8 cellular contexts compared by ENCODE assay signal in genomic region chr1:232880354-232880753, GRCh38.
DNase-seq lines count a peak whose midpoint lies in the region; ATAC-seq and TF ChIP-seq lines count a peak whose summit lies in the region.

No MANE protein-coding gene starts in this region.

- H3K27me3 ChIP-seq in DND-41 (ENCODE audit: insufficient read depth, low read length, poor library complexity) (no peaks in the 10 kb centered on the region), liver (ENCODE audit: control insufficient read depth in 4 of 4, insufficient read depth in 4 of 4, low read length in 3 of 4) (no peaks in the 10 kb centered on the region), aorta (ENCODE audit: control insufficient read depth in 1 of 2, insufficient read depth in 2 of 2, low read length in 1 of 2) (no peaks in the 10 kb centered on the region)

- H3K4me2 ChIP-seq in DND-41 (ENCODE audit: insufficient read depth, low read length), result no peak overlapping the region

- H3K36me3 ChIP-seq in DND-41 (ENCODE audit: insufficient read depth, low read length), result no peaks in the 10 kb centered on the region
- H3K36me3 ChIP-seq in liver (ENCODE audit: control insufficient read depth in 4 of 4, insufficient read depth in 3 of 4, low read depth in 1 of 4, low read length in 3 of 4), result no peaks in the 10 kb centered on the region
- H3K36me3 ChIP-seq in aorta (ENCODE audit: control insufficient read depth in 1 of 2, insufficient read depth in 2 of 2, low read length in 1 of 2), result no peaks in the 10 kb centered on the region

- no peak overlapping the region for H3K27ac ChIP-seq in DND-41 (ENCODE audit: low read length)
- no peak overlapping the region for H3K27ac ChIP-seq in liver (ENCODE audit: low read depth in 1 of 2, low read length in 2 of 2)
- no peak overlapping the region for H3K27ac ChIP-seq in aorta (ENCODE audit: low read depth in 1 of 2, low read length in 2 of 2)

- 40% methylated on average over 3 of the region's 3 CpGs for WGBS in liver
- WGBS in aorta, 2 donors, result 38 to 45% methylated on average over 3 of the region's 3 CpGs

- no peaks in the 10 kb centered on the region for H3K79me2 ChIP-seq in DND-41 (ENCODE audit: insufficient read depth, low read length)

- H3K9me3 ChIP-seq in DND-41 (ENCODE audit: insufficient read depth, low read length, severe bottlenecking) (no peaks in the 10 kb centered on the region), liver (ENCODE audit: control insufficient read depth in 4 of 4, low read length in 3 of 4) (no peaks in the 10 kb centered on the region), aorta (ENCODE audit: control insufficient read depth, low read length) (no peaks in the 10 kb centered on the region)

- no peak overlapping the region for H3K4me3 Mint-ChIP-seq in activated T-helper 17 cell treated with anti-CD3 and anti-CD28 coated beads, Interleukin-2, amount 50 U/mL, for 72 hours

- H3K4me1 Mint-ChIP-seq in activated T-helper 17 cell treated with anti-CD3 and anti-CD28 coated beads, Interleukin-2, amount 50 U/mL, for 72 hours, result no peaks in the 10 kb centered on the region

- no peak overlapping the region for H3K4me3 ChIP-seq in DND-41 (ENCODE audit: low read depth in 1 of 2, low read length in 2 of 2)
- H3K4me3 ChIP-seq in astrocyte of the spinal cord (ENCODE audit: low read depth, low read length), result no peak overlapping the region
- H3K4me3 ChIP-seq in liver (ENCODE audit: low read depth in 1 of 3, low read length in 3 of 3), result no peak overlapping the region
- H3K4me3 ChIP-seq in aorta (ENCODE audit: low read length in 2 of 2), result no peak overlapping the region

- no peaks in the 10 kb centered on the region for H3K4me1 ChIP-seq in DND-41 (ENCODE audit: insufficient read depth, low read length)
- H3K4me1 ChIP-seq in liver (ENCODE audit: control insufficient read depth in 4 of 4, insufficient read depth in 4 of 4, low read length in 3 of 4), result no peaks in the 10 kb centered on the region
- H3K4me1 ChIP-seq in aorta (ENCODE audit: control insufficient read depth in 1 of 2, insufficient read depth in 2 of 2, low read length in 2 of 2), result no peaks in the 10 kb centered on the region

- peak; percentile 57 for ATAC-seq in DND-41 (ENCODE audit: insufficient read depth, low read depth)
- ATAC-seq in aorta (ENCODE audit: low FRiP score), result no peak
- ATAC-seq in activated T-helper 17 cell treated with anti-CD3 and anti-CD28 coated beads, Interleukin-2, amount 50 U/mL, for 72 hours (replicated peaks), result no peak

- intact Hi-C loops in aorta (cut with DNase I), result no loop called here

- H3K27me3 Mint-ChIP-seq in activated T-helper 17 cell treated with anti-CD3 and anti-CD28 coated beads, Interleukin-2, amount 50 U/mL, for 72 hours, result peaks cover under 1% of the 10 kb centered on the region

- no peak overlapping the region for H3K27ac Mint-ChIP-seq in activated T-helper 17 cell treated with anti-CD3 and anti-CD28 coated beads, Interleukin-2, amount 50 U/mL, for 72 hours

- no peaks in the 10 kb centered on the region for H3K36me3 Mint-ChIP-seq in activated T-helper 17 cell treated with anti-CD3 and anti-CD28 coated beads, Interleukin-2, amount 50 U/mL, for 72 hours (ENCODE audit: low read depth)

- DNase-seq in DND-41 (peak; percentile 24), astrocyte of the spinal cord (ENCODE audit: low read depth, low spot score) (peak; percentile 34), aorta (no peak), activated T-cell treated with anti-CD3 and anti-CD28 coated beads for 4 hours (no peak), LoVo (ENCODE audit: low spot score) (no peak)

- no peak overlapping the region for H3K9ac ChIP-seq in DND-41 (ENCODE audit: low read depth, low read length)
- no peak overlapping the region for H3K9ac ChIP-seq in liver (ENCODE audit: low read depth in 1 of 2, low read length in 2 of 2)

- H3K9me3 Mint-ChIP-seq in activated T-helper 17 cell treated with anti-CD3 and anti-CD28 coated beads, Interleukin-2, amount 50 U/mL, for 72 hours, result no peaks in the 10 kb centered on the region

- H4K20me1 ChIP-seq in DND-41 (ENCODE audit: insufficient read depth, low read length), result no peaks in the 10 kb centered on the region

- H2AFZ ChIP-seq in DND-41 (ENCODE audit: low read depth, low read length), result no peak overlapping the region

- TF ChIP-seq RAD21 in Ishikawa (IDR thresholded peaks at IDR 0.05; ENCODE audit: low read depth) (peak; percentile 20; the same call in 1 of the 2 replicates), liver (IDR thresholded peaks at IDR 0.05) (peak; percentile 54 to 67)

- TF ChIP-seq CTCF in DND-41 (IDR thresholded peaks at IDR 0.05; ENCODE audit: borderline replicate concordance, extremely low read depth, low read length, poor library complexity, severe bottlenecking) (peak; percentile 62), astrocyte of the spinal cord (IDR thresholded peaks at IDR 0.05; ENCODE audit: low read depth, low read length) (peak; percentile 68), liver (IDR thresholded peaks at IDR 0.05; ENCODE audit: low read depth, low read length, missing input control) (peak; percentile 37)

- in situ Hi-C loops in astrocyte of the spinal cord (cut with HindIII; ENCODE audit: low sequenced_read_pairs), result no loop called here

- TF ChIP-seq EP300 in Ishikawa (IDR thresholded peaks at IDR 0.05; ENCODE audit: borderline replicate concordance), result no peak

TF ChIP-seq in Ishikawa, 13 proteins besides CTCF, POLR2A, EP300 and RAD21 (continues in another document):
- TF ChIP-seq NFIC (IDR thresholded peaks at IDR 0.05) (no peak), REST (IDR thresholded peaks at IDR 0.05; ENCODE audit: low read depth) (no peak), YY1 (IDR thresholded peaks at IDR 0.05; ENCODE audit: low read depth) (no peak), EGR1 (IDR thresholded peaks at IDR 0.05) (no peak), MAX (IDR thresholded peaks at IDR 0.05) (no peak), TAF1 (IDR thresholded peaks at IDR 0.05; ENCODE audit: low read depth) (no peak), ZBTB7A (IDR thresholded peaks at IDR 0.05; ENCODE audit: low read depth) (no peak)

TF ChIP-seq in liver, 16 proteins besides CTCF, POLR2A, EP300 and RAD21:
- no peak for TF ChIP-seq ZBTB33 (IDR thresholded peaks at IDR 0.05)
- TF ChIP-seq MAX (IDR thresholded peaks at IDR 0.05), result no peak
- TF ChIP-seq FOXA2 (IDR thresholded peaks at IDR 0.05), result no peak
- TF ChIP-seq FOXA1 (IDR thresholded peaks at IDR 0.05), result no peak
- TF ChIP-seq ATF3 (IDR thresholded peaks at IDR 0.05), result no peak
- TF ChIP-seq RXRA (IDR thresholded peaks at IDR 0.05), result no peak

Comparison
In these comparisons a context has a peak if more than half of its experiments do, and no peak if none do; other contexts are left out.
1. DNase-seq: peak in DND-41 (single experiment) and astrocyte of the spinal cord (single experiment); none in aorta (0 of 2), activated T-cell treated with anti-CD3 and anti-CD28 coated beads for 4 hours (single experiment) and LoVo (single experiment).
2. Peak in every context shown above with its lines, with median percentiles within 50 percentile points of each other: CTCF ChIP-seq.